In the genomic region with DNA sequence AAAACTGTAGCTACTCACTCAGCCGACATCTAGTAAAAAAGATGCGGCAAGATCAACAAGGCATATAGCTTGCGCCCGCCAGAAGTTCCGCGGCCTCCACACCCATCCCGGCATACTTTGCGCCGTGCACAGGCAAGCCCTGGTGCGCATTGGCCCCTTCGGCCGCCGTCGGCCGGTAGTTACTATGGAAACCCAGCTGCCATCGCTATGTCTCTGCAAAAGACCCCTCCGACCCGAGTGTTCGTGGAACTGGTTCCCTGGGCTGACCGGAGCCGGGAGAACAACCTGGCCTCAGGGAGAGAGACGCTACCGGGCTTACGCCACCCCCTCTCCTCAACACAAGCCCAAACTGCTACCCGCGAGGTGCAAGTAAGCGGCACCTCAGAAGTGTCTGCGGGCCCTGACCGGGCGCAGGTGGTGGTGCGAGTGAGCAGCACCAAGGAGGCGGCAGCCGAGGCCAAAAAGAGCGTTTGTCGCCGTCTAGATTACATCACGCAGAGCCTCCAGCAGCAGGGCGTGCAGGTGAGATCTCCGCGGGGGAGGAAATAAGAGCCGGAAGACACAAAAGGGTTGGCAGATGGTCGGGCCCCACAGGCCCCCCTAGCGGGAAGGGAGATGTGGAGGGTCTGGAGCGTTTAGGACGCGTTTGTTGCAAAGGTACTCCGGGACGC, we compare ENCODE assay signal across 1 cellular context.
TF ChIP-seq lines count a peak whose summit lies in the region.

A gene with protein sequence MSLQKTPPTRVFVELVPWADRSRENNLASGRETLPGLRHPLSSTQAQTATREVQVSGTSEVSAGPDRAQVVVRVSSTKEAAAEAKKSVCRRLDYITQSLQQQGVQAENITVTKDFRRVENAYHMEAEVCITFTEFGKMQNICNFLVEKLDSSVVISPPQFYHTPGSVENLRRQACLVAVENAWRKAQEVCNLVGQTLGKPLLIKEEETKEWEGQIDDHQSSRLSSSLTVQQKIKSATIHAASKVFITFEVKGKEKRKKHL (plus strand): TSS at position 182 of the 671 bp plus-strand sequence. CDS start 26 bp downstream, at position 208.

TF ChIP-seq in GM12878, 131 proteins besides CTCF, POLR2A, EP300 and RAD21 (continued from another document):
- TF ChIP-seq, protein P1, sequence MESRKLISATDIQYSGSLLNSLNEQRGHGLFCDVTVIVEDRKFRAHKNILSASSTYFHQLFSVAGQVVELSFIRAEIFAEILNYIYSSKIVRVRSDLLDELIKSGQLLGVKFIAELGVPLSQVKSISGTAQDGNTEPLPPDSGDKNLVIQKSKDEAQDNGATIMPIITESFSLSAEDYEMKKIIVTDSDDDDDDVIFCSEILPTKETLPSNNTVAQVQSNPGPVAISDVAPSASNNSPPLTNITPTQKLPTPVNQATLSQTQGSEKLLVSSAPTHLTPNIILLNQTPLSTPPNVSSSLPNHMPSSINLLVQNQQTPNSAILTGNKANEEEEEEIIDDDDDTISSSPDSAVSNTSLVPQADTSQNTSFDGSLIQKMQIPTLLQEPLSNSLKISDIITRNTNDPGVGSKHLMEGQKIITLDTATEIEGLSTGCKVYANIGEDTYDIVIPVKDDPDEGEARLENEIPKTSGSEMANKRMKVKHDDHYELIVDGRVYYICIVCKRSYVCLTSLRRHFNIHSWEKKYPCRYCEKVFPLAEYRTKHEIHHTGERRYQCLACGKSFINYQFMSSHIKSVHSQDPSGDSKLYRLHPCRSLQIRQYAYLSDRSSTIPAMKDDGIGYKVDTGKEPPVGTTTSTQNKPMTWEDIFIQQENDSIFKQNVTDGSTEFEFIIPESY (IDR thresholded peaks at IDR 0.05), result no peak
- TF ChIP-seq RAD51 (IDR thresholded peaks at IDR 0.05) (no peak), ZNF24 (IDR thresholded peaks at IDR 0.05) (no peak), SMAD5 (IDR thresholded peaks at IDR 0.05; ENCODE audit: low read depth) (no peak), NRF1 (conservative IDR thresholded peaks at IDR 0.05; ENCODE audit: low read depth, low read length) (no peak), FOXM1 (IDR thresholded peaks at IDR 0.05; ENCODE audit: low read depth, low read length) (no peak), TBL1XR1 (IDR thresholded peaks at IDR 0.05; ENCODE audit: low read depth, low read length) (no peak), CBFB (IDR thresholded peaks at IDR 0.05; ENCODE audit: low read depth) (0 out of 2 replicates have a peak, but pooled peaks have one; percentile 47), ZBED1 (IDR thresholded peaks at IDR 0.05; ENCODE audit: borderline replicate concordance) (peak; percentile 36; the same call in 1 of the 2 replicates), SUPT20H (IDR thresholded peaks at IDR 0.05; ENCODE audit: borderline replicate concordance, control insufficient read depth, low read depth, low read length) (no peak), ETV6 (conservative IDR thresholded peaks at IDR 0.05 in 1 of 2, IDR thresholded peaks at IDR 0.05 in 1 of 2; ENCODE audit: borderline replicate concordance in 1 of 2, low read depth in 1 of 2) (no peak), CHD2 (IDR thresholded peaks at IDR 0.05; ENCODE audit: borderline replicate concordance, low read depth, low read length) (0 out of 2 replicates have a peak, but pooled peaks have one; percentile 17), TCF12 (IDR thresholded peaks at IDR 0.05; ENCODE audit: low read depth, low read length) (0 out of 2 replicates have a peak, but pooled peaks have one; percentile 37), MTA2 (IDR thresholded peaks at IDR 0.05; ENCODE audit: low read depth) (0 out of 2 replicates have a peak, but pooled peaks have one; percentile 22), HCFC1 (IDR thresholded peaks at IDR 0.05; ENCODE audit: low read length) (peak; percentile 41; the same call in 1 of the 2 replicates)
- TF ChIP-seq, protein P2, sequence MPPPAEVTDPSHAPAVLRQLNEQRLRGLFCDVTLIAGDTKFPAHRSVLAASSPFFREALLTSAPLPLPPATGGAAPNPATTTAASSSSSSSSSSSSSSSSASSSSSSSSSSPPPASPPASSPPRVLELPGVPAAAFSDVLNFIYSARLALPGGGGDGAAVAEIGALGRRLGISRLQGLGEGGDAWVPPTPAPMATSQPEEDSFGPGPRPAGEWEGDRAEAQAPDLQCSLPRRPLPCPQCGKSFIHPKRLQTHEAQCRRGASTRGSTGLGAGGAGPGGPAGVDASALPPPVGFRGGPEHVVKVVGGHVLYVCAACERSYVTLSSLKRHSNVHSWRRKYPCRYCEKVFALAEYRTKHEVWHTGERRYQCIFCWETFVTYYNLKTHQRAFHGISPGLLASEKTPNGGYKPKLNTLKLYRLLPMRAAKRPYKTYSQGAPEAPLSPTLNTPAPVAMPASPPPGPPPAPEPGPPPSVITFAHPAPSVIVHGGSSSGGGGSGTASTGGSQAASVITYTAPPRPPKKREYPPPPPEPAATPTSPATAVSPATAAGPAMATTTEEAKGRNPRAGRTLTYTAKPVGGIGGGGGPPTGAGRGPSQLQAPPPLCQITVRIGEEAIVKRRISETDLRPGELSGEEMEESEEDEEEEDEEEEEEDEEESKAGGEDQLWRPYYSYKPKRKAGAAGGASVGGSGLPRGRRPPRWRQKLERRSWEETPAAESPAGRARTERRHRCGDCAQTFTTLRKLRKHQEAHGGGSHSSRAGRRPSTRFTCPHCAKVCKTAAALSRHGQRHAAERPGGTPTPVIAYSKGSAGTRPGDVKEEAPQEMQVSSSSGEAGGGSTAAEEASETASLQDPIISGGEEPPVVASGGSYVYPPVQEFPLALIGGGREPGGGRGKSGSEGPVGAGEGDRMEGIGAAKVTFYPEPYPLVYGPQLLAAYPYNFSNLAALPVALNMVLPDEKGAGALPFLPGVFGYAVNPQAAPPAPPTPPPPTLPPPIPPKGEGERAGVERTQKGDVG (CRISPR knock-in tag; IDR thresholded peaks at IDR 0.05), result no peak
TF ChIP-seq in GM12878: peak in this region for 35.
